Comparison of ENCODE assay signal across 27 cellular contexts in the genomic region with DNA sequence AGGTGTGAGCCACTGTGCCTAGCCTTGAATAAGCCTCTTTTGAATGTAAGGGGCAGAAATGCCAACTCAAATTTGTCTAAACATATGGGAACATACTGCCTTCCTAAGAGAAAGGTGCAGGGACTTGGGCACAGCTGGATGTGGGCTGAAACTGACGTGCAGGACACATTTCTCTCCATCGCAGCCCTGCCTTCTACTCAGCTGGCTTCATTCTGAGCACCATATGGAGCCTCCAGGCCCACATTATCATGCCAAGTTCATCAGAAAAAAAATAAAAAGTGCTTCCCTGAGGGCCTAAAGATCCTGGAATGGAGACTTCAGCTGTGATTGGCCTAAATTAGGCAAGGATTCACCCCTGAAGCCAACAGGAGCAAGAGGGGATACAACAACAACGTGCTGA.
"Had no signal": no experiment of that assay in that cellular context is flagged by ENCODE, and none has a peak within 500 bp of the region (broad histone marks: within the 10 kb centered on the region; RNA-seq: fewer than 3 reads in every experiment).

No MANE protein-coding gene starts in this region.

- H3K27me3 Mint-ChIP-seq: progenitor cell of endocrine pancreas; stimulated activated naive B cell treated with anti-CD40 and anti-IgM and Interleukin-4, amounts not matched to agents 10 μg/mL and 1 μg/mL and 100 μg/mL, for 72 hours; stimulated activated naive CD8-positive, alpha-beta T cell treated with anti-CD3 and anti-CD28 coated beads, Interleukin-15, Interleukin-2, amounts not matched to agents 100 ng/mL and 50 ng/mL, for 24 hours had no signal

- H3K27me3 ChIP-seq: neural progenitor cell, ovary, right lobe of liver, sigmoid colon, stomach, suprapubic skin, testis, tibial nerve, upper lobe of left lung, vagina had no signal

- H3K4me1 Mint-ChIP-seq: natural killer cell; nephron; stimulated activated effector memory CD8-positive, alpha-beta T cell treated with anti-CD3 and anti-CD28 coated beads, Interleukin-12 subunit alpha, Interleukin-12 subunit beta, amount 100 ng/mL, for 72 hours; stimulated activated naive B cell treated with anti-CD40 and anti-IgM and Interleukin-4, amounts not matched to agents 10 μg/mL and 1 μg/mL and 100 μg/mL, for 72 hours had no signal

- H3K36me3 Mint-ChIP-seq: neural progenitor cell; stimulated activated effector memory CD8-positive, alpha-beta T cell treated with anti-CD3 and anti-CD28 coated beads, Interleukin-12 subunit alpha, Interleukin-12 subunit beta, amount 100 ng/mL, for 72 hours; stimulated activated naive B cell treated with anti-CD40 and anti-IgM and Interleukin-4, amounts not matched to agents 10 μg/mL and 1 μg/mL and 100 μg/mL, for 72 hours had no signal

- H3K27ac Mint-ChIP-seq: natural killer cell; nephron; neural progenitor cell; progenitor cell of endocrine pancreas; stimulated activated effector memory CD8-positive, alpha-beta T cell treated with anti-CD3 and anti-CD28 coated beads, Interleukin-12 subunit alpha, Interleukin-12 subunit beta, amount 100 ng/mL, for 72 hours; stimulated activated naive B cell treated with anti-CD40 and anti-IgM and Interleukin-4, amounts not matched to agents 10 μg/mL and 1 μg/mL and 100 μg/mL, for 72 hours; stimulated activated naive CD8-positive, alpha-beta T cell treated with anti-CD3 and anti-CD28 coated beads, Interleukin-15, Interleukin-2, amounts not matched to agents 100 ng/mL and 50 ng/mL, for 24 hours had no signal

- H3K4me1 ChIP-seq: neural progenitor cell, parathyroid adenoma, psoas muscle, right lobe of liver, stomach, testis, upper lobe of left lung had no signal

- H3K9me3 ChIP-seq: ovary, psoas muscle, right lobe of liver, sigmoid colon, stomach, suprapubic skin, testis, tibial nerve, upper lobe of left lung, vagina had no signal

- H3K36me3 ChIP-seq: neural progenitor cell, ovary, right lobe of liver, sigmoid colon, stomach, suprapubic skin, tibial nerve, upper lobe of left lung, vagina had no signal

- H3K27ac ChIP-seq: neural progenitor cell, ovary, parathyroid adenoma, psoas muscle, right lobe of liver, sigmoid colon, stomach, suprapubic skin, testis, tibial nerve, upper lobe of left lung, vagina had no signal

- H3K4me3 ChIP-seq: neural progenitor cell, ovary, psoas muscle, right lobe of liver, sigmoid colon, stomach, suprapubic skin, testis, tibial nerve, upper lobe of left lung, vagina had no signal

- DNase-seq: natural killer cell; occipital lobe; ovary; psoas muscle; right cardiac atrium; right lobe of liver; sigmoid colon; small intestine; stimulated activated CD4-positive, alpha-beta T cell treated with anti-CD3 and anti-CD28 coated beads, Interleukin-15, amount 100 ng/mL, for 24 hours; stimulated activated CD4-positive, alpha-beta T cell treated with anti-CD3 and anti-CD28 coated beads, Interleukin-2, amount 100 ng/mL, for 24 hours; stimulated activated CD4-positive, alpha-beta T cell treated with anti-CD3 and anti-CD28 coated beads, Interleukin-2, amount 100 ng/mL, for 48 hours; stimulated activated CD4-positive, alpha-beta T cell treated with anti-CD3 and anti-CD28 coated beads, Interleukin-4, amount 100 ng/mL, for 24 hours; stimulated activated naive B cell treated with anti-CD40 and anti-IgM and Interleukin-4, amounts not matched to agents 10 μg/mL and 1 μg/mL and 100 μg/mL, for 72 hours; stimulated activated naive CD4-positive, alpha-beta T cell treated with Interleukin-2 at 50 U/mL for 16 hours; stomach; testis; trophoblast cell; upper lobe of left lung had no signal

- H3K4me3 Mint-ChIP-seq: natural killer cell; nephron; neural progenitor cell; stimulated activated effector memory CD8-positive, alpha-beta T cell treated with anti-CD3 and anti-CD28 coated beads, Interleukin-12 subunit alpha, Interleukin-12 subunit beta, amount 100 ng/mL, for 72 hours; stimulated activated naive B cell treated with anti-CD40 and anti-IgM and Interleukin-4, amounts not matched to agents 10 μg/mL and 1 μg/mL and 100 μg/mL, for 72 hours; stimulated activated naive CD8-positive, alpha-beta T cell treated with anti-CD3 and anti-CD28 coated beads, Interleukin-15, Interleukin-2, amounts not matched to agents 100 ng/mL and 50 ng/mL, for 24 hours had no signal
